Comparison of ENCODE assay signal across 25 cellular contexts in the genomic region with DNA sequence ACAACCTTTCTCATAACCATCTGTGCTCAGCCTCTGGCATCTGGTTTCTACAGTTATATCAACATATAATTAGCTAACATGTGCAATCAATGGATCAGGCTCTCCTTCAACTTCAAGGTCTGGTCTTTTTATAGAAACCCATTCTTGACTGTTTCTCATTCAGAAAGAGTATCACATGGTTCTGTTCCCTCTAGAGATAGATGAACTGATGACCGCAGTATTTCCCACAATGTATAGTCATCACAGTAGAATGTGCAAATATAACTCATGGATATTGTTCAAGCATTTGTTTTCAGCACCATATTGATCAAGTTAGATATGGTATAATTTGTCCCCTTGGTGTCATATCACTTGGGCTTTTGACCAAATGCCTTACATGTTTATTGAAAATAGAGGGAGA.
"Had no signal": no experiment of that assay in that cellular context is flagged by ENCODE, and none has a peak within 500 bp of the region (broad histone marks: within the 10 kb centered on the region; RNA-seq: fewer than 3 reads in every experiment).

No MANE protein-coding gene starts in this region.

- H3K4me3 ChIP-seq: breast epithelium, K562, Peyer's patch had no signal

- H3K4me1 ChIP-seq: breast epithelium, Peyer's patch had no signal

- ATAC-seq: activated CD8-positive, alpha-beta memory T cell treated with anti-CD3 and anti-CD28 coated beads, Interleukin-2, amount 10 ng/mL, durations not matched to agents 7 days and 5 days; K562; WTC11 had no signal

- H3K9me3 ChIP-seq: breast epithelium, Peyer's patch had no signal

- H3K27me3 Mint-ChIP-seq: activated CD4-positive, alpha-beta T cell treated with anti-CD3 and anti-CD28 coated beads, Interleukin-2, amount 10 ng/mL, durations not matched to agents 24 days and 14 days; activated CD8-positive, alpha-beta memory T cell treated with anti-CD3 and anti-CD28 coated beads, Interleukin-2, amount 10 ng/mL, durations not matched to agents 7 days and 5 days; activated naive CD4-positive, alpha-beta T cell treated with anti-CD3 and anti-CD28 coated beads, Interleukin-2, amount 50 U/mL, for 24 hours; activated T-cell treated with anti-CD3 and anti-CD28 coated beads, Interleukin-2, amount 50 U/mL, for 24 hours had no signal

- H3K27ac ChIP-seq: breast epithelium, Peyer's patch had no signal

- DNase-seq: activated CD4-positive, alpha-beta T cell treated with anti-CD3 and anti-CD28 coated beads for 1 hour; activated CD4-positive, alpha-beta T cell treated with anti-CD3 and anti-CD28 coated beads, Interleukin-2, amount 10 ng/mL, durations not matched to agents 24 days and 14 days; activated CD4-positive, alpha-beta T cell treated with anti-CD3 and anti-CD28 coated beads, Interleukin-2, amount 50 U/mL, for 48 hours; activated CD8-positive, alpha-beta memory T cell treated with anti-CD3 and anti-CD28 coated beads, Interleukin-2, amount 10 ng/mL, durations not matched to agents 7 days and 5 days; activated effector memory CD4-positive, alpha-beta T cell treated with Interleukin-2 at 50 U/mL for 16 hours; activated naive CD4-positive, alpha-beta T cell; activated T-cell treated with anti-CD3 and anti-CD28 coated beads, Interleukin-2, amount 50 U/mL, for 24 hours; aorta; caudate nucleus; Karpas-422; NCI-H1092; NCI-H1417; NCI-H2029 treated with DMSO at 0.1 percent for 48 hours; NCI-H2227 treated with DMSO at 0.1 percent for 48 hours; NCI-H526; NCI-H774; NK-92 treated with Interleukin-12 subunit alpha and Interleukin-12 subunit beta, amount 100 ng/mL, for 24 hours; Peyer's patch; SHP77 treated with DMSO at 0.1 percent for 48 hours had no signal

- H3K27ac Mint-ChIP-seq: activated CD4-positive, alpha-beta T cell treated with anti-CD3 and anti-CD28 coated beads, Interleukin-2, amount 10 ng/mL, durations not matched to agents 24 days and 14 days; activated CD8-positive, alpha-beta memory T cell treated with anti-CD3 and anti-CD28 coated beads, Interleukin-2, amount 10 ng/mL, durations not matched to agents 7 days and 5 days; activated naive CD4-positive, alpha-beta T cell treated with anti-CD3 and anti-CD28 coated beads, Interleukin-2, amount 50 U/mL, for 24 hours; activated T-cell treated with anti-CD3 and anti-CD28 coated beads, Interleukin-2, amount 50 U/mL, for 24 hours; activated T-helper 1 cell treated with anti-CD3 and anti-CD28 coated beads, Interleukin-12 subunit alpha, Interleukin-12 subunit beta, Interleukin-2, Interleukin-4 antibody, amounts not matched to agents 30 ng/mL and 10 ng/mL and 1 ng/mL, durations not matched to agents 14 hours and 24 hours and 36 hours; T-helper 1 cell treated with Interleukin-12 subunit alpha and Interleukin-12 subunit beta and Interleukin-4 antibody, amounts not matched to agents 30 μg/mL and 1 μg/mL, for 36 hours; WTC11 had no signal

- H3K36me3 Mint-ChIP-seq: activated CD8-positive, alpha-beta memory T cell treated with anti-CD3 and anti-CD28 coated beads, Interleukin-2, amount 10 ng/mL, durations not matched to agents 7 days and 5 days; activated naive CD4-positive, alpha-beta T cell treated with anti-CD3 and anti-CD28 coated beads, Interleukin-2, amount 50 U/mL, for 24 hours had no signal

- H3K4me1 Mint-ChIP-seq: activated CD4-positive, alpha-beta T cell treated with anti-CD3 and anti-CD28 coated beads, Interleukin-2, amount 10 ng/mL, durations not matched to agents 24 days and 14 days; activated CD8-positive, alpha-beta memory T cell treated with anti-CD3 and anti-CD28 coated beads, Interleukin-2, amount 10 ng/mL, durations not matched to agents 7 days and 5 days; activated naive CD4-positive, alpha-beta T cell treated with anti-CD3 and anti-CD28 coated beads, Interleukin-2, amount 50 U/mL, for 24 hours; WTC11 had no signal

- H3K4me3 Mint-ChIP-seq: activated CD4-positive, alpha-beta T cell treated with anti-CD3 and anti-CD28 coated beads, Interleukin-2, amount 10 ng/mL, durations not matched to agents 24 days and 14 days; activated CD8-positive, alpha-beta memory T cell treated with anti-CD3 and anti-CD28 coated beads, Interleukin-2, amount 10 ng/mL, durations not matched to agents 7 days and 5 days; activated naive CD4-positive, alpha-beta T cell treated with anti-CD3 and anti-CD28 coated beads, Interleukin-2, amount 50 U/mL, for 24 hours; activated T-cell treated with anti-CD3 and anti-CD28 coated beads, Interleukin-2, amount 50 U/mL, for 24 hours; activated T-helper 1 cell treated with anti-CD3 and anti-CD28 coated beads, Interleukin-12 subunit alpha, Interleukin-12 subunit beta, Interleukin-2, Interleukin-4 antibody, amounts not matched to agents 30 ng/mL and 10 ng/mL and 1 ng/mL, durations not matched to agents 14 hours and 24 hours and 36 hours; T-helper 1 cell treated with Interleukin-12 subunit alpha and Interleukin-12 subunit beta and Interleukin-4 antibody, amounts not matched to agents 30 μg/mL and 1 μg/mL, for 36 hours; WTC11 had no signal

- H3K27me3 ChIP-seq: breast epithelium, Peyer's patch had no signal

- H3K36me3 ChIP-seq: breast epithelium, Peyer's patch had no signal
